Comparison of ENCODE assay signal across 1 cellular context in the genomic region with DNA sequence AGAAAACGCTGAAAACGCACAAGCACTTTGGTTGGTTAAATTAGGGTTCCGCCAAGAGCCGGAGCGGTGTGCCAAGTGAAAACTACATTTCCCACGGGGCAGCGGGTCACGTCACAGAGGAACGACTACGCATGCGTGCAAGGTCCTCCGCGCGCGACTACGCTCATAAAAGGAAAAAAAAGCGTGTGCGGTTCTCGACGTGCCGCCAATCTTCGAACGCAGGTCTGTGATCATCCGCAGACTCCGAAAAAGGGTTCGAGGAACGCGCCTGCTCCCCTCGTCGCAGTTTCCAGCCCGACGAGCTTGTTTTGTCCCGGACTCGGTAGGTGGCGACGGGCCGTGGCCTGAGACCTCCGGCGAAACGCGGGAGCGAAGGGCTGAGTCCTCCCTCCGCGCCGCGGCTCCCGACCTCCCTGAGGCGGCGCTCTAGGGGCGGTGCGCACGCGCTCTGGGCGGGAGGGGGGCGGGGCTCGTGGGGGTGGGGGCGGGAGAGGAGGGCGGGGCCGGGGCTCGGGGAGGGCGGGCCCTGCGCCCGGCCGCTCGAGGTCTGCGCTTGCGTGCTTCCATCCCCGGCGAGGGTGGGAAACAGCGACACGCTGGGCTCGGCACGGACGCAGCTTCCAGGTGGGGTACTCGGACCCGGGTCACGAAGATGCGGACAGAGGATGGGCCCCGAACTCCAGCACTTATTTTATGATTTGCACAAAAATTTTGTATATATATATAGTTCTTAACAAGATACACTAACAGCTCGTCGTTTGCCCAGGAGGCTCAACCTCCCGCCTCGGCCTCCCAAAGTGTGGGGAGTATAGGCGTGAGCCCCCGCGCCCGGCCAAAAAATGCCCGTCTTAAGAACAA.
TF ChIP-seq lines count a peak whose summit lies in the region.

TSS of gene SGF29 (plus strand) at position 145 of the 858 bp plus-strand sequence. CDS start 27,150 bp downstream, outside the sequence.

TF ChIP-seq in GM12878, 131 proteins besides CTCF, POLR2A, EP300 and RAD21 (continued from another document and continues in another):
- TF ChIP-seq, protein P1, sequence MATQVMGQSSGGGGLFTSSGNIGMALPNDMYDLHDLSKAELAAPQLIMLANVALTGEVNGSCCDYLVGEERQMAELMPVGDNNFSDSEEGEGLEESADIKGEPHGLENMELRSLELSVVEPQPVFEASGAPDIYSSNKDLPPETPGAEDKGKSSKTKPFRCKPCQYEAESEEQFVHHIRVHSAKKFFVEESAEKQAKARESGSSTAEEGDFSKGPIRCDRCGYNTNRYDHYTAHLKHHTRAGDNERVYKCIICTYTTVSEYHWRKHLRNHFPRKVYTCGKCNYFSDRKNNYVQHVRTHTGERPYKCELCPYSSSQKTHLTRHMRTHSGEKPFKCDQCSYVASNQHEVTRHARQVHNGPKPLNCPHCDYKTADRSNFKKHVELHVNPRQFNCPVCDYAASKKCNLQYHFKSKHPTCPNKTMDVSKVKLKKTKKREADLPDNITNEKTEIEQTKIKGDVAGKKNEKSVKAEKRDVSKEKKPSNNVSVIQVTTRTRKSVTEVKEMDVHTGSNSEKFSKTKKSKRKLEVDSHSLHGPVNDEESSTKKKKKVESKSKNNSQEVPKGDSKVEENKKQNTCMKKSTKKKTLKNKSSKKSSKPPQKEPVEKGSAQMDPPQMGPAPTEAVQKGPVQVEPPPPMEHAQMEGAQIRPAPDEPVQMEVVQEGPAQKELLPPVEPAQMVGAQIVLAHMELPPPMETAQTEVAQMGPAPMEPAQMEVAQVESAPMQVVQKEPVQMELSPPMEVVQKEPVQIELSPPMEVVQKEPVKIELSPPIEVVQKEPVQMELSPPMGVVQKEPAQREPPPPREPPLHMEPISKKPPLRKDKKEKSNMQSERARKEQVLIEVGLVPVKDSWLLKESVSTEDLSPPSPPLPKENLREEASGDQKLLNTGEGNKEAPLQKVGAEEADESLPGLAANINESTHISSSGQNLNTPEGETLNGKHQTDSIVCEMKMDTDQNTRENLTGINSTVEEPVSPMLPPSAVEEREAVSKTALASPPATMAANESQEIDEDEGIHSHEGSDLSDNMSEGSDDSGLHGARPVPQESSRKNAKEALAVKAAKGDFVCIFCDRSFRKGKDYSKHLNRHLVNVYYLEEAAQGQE (IDR thresholded peaks at IDR 0.05; ENCODE audit: low read depth, low read length), result no peak
- TF ChIP-seq MXI1 (IDR thresholded peaks at IDR 0.05; ENCODE audit: low read depth, low read length), result peak; percentile 75
- TF ChIP-seq BCL11A (IDR thresholded peaks at IDR 0.05; ENCODE audit: low read depth, low read length), result no peak
- no peak for TF ChIP-seq ZNF622 (IDR thresholded peaks at IDR 0.05)
- TF ChIP-seq SPI1 (IDR thresholded peaks at IDR 0.05; ENCODE audit: borderline replicate concordance, insufficient read depth, low read depth, low read length), result no peak
- TF ChIP-seq TARDBP (IDR thresholded peaks at IDR 0.05; ENCODE audit: borderline replicate concordance), result peak; percentile 62; the same call in 1 of the 2 replicates
- peak; percentile 70; the same call in 1 of the 2 replicates for TF ChIP-seq ZBTB4 (CRISPR knock-in tag; IDR thresholded peaks at IDR 0.05)
- 0 out of 2 replicates have a peak, but pooled peaks have one; percentile 66 for TF ChIP-seq DPF2 (IDR thresholded peaks at IDR 0.05)
- TF ChIP-seq, protein P2, sequence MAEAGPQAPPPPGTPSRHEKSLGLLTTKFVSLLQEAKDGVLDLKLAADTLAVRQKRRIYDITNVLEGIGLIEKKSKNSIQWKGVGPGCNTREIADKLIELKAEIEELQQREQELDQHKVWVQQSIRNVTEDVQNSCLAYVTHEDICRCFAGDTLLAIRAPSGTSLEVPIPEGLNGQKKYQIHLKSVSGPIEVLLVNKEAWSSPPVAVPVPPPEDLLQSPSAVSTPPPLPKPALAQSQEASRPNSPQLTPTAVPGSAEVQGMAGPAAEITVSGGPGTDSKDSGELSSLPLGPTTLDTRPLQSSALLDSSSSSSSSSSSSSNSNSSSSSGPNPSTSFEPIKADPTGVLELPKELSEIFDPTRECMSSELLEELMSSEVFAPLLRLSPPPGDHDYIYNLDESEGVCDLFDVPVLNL (IDR thresholded peaks at IDR 0.05; ENCODE audit: low read depth, low read length), result 0 out of 2 replicates have a peak, but pooled peaks have one; percentile 36
- TF ChIP-seq ZNF274 (IDR thresholded peaks at IDR 0.05; ENCODE audit: insufficient read depth, insufficient read length), result no peak
- TF ChIP-seq MTA3 (IDR thresholded peaks at IDR 0.05; ENCODE audit: borderline replicate concordance, low read length), result no peak
- no peak for TF ChIP-seq CEBPZ (IDR thresholded peaks at IDR 0.05; ENCODE audit: low read depth, low read length)
- no peak for TF ChIP-seq HDAC6 (IDR thresholded peaks at IDR 0.05; ENCODE audit: unreplicated experiment)
- peak; percentile 89 for TF ChIP-seq HCFC1 (IDR thresholded peaks at IDR 0.05; ENCODE audit: low read length)
- no peak for TF ChIP-seq TCF7 (IDR thresholded peaks at IDR 0.05; ENCODE audit: borderline replicate concordance)
- TF ChIP-seq PKNOX1 (IDR thresholded peaks at IDR 0.05), result peak; percentile 81
- no peak for TF ChIP-seq EZH2 (IDR thresholded peaks at IDR 0.05; ENCODE audit: borderline replicate concordance, control insufficient read depth, low read depth, low read length)
- TF ChIP-seq HDGF (IDR thresholded peaks at IDR 0.05), result peak; percentile 74; the same call in 1 of the 2 replicates
- no peak for TF ChIP-seq NFYA (IDR thresholded peaks at IDR 0.05; ENCODE audit: borderline replicate concordance, low read depth, low read length)
- no peak for TF ChIP-seq MYB (IDR thresholded peaks at IDR 0.05; ENCODE audit: borderline replicate concordance, low read depth, low read length)
- peak; percentile 89 for TF ChIP-seq SIX5 (IDR thresholded peaks at IDR 0.05; ENCODE audit: low read depth, low read length, severe bottlenecking)
- TF ChIP-seq FOXM1 (IDR thresholded peaks at IDR 0.05; ENCODE audit: low read depth, low read length), result no peak
- TF ChIP-seq SMC3 (IDR thresholded peaks at IDR 0.05; ENCODE audit: borderline replicate concordance, low read length), result no peak
- TF ChIP-seq RBBP5 (conservative IDR thresholded peaks at IDR 0.05), result no peak
- no peak; a peak in 1 of 4 replicates for TF ChIP-seq IKZF2 (IDR thresholded peaks at IDR 0.05)
- TF ChIP-seq IRF4 (IDR thresholded peaks at IDR 0.05; ENCODE audit: low read depth, low read length), result peak; percentile 61; the same call in 1 of the 2 replicates
- TF ChIP-seq PAX8 (IDR thresholded peaks at IDR 0.05), result no peak
- no peak for TF ChIP-seq RCOR1 (conservative IDR thresholded peaks at IDR 0.05; ENCODE audit: low read depth, low read length)
- TF ChIP-seq NKRF (conservative IDR thresholded peaks at IDR 0.05), result peak; percentile 50
- TF ChIP-seq CREM (IDR thresholded peaks at IDR 0.05; ENCODE audit: low read depth), result peak; percentile 96
- TF ChIP-seq, protein P3, sequence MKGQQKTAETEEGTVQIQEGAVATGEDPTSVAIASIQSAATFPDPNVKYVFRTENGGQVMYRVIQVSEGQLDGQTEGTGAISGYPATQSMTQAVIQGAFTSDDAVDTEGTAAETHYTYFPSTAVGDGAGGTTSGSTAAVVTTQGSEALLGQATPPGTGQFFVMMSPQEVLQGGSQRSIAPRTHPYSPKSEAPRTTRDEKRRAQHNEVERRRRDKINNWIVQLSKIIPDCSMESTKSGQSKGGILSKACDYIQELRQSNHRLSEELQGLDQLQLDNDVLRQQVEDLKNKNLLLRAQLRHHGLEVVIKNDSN (IDR thresholded peaks at IDR 0.05; ENCODE audit: borderline replicate concordance, extremely low read length, insufficient read depth, low read depth, low read length), result no peak
- TF ChIP-seq JUNB (IDR thresholded peaks at IDR 0.05), result no peak
- TF ChIP-seq ESRRA (IDR thresholded peaks at IDR 0.05; ENCODE audit: low read length), result no peak
- peak; percentile 68 for TF ChIP-seq NR2F1 (conservative IDR thresholded peaks at IDR 0.05)
- no peak for TF ChIP-seq CBX3 (IDR thresholded peaks at IDR 0.05; ENCODE audit: borderline replicate concordance, low read depth)
- no peak for TF ChIP-seq CEBPB (IDR thresholded peaks at IDR 0.05; ENCODE audit: borderline replicate concordance in 1 of 2, low read depth in 2 of 2, low read length in 2 of 2)
- TF ChIP-seq TCF3 (IDR thresholded peaks at IDR 0.05; ENCODE audit: borderline replicate concordance, insufficient read depth, low read depth, low read length), result 0 out of 2 replicates have a peak, but pooled peaks have one; percentile 13
- TF ChIP-seq ZNF384 (IDR thresholded peaks at IDR 0.05; ENCODE audit: borderline replicate concordance, low read depth, low read length), result peak; percentile 85
